ENCODE assay signal across 1 cellular context in genomic region chr1:235067396-235068154, GRCh38.
A peak's percentile ranks its signal among the peaks of the same experiment; 100 is the strongest.
TF ChIP-seq lines count a peak whose summit lies in the region.

No MANE protein-coding gene starts in this region.

TF ChIP-seq in K562, 482 proteins besides CTCF, POLR2A, EP300 and RAD21 (continued from another document and continues in another):
- no peak for TF ChIP-seq ARID4B (CRISPR knock-in tag; IDR thresholded peaks at IDR 0.05)
- no peak for TF ChIP-seq ZKSCAN8 (CRISPR knock-in tag; IDR thresholded peaks at IDR 0.05)
- no peak for TF ChIP-seq TEAD2 (tag; IDR thresholded peaks at IDR 0.05)
- TF ChIP-seq CHD1 (IDR thresholded peaks at IDR 0.05; ENCODE audit: low read length): no peak
- no peak for TF ChIP-seq ZNF124 (CRISPR knock-in tag; IDR thresholded peaks at IDR 0.05)
- no peak for TF ChIP-seq FOXP1 (CRISPR knock-in tag; IDR thresholded peaks at IDR 0.05)
- no peak for TF ChIP-seq ZNF57 (CRISPR knock-in tag; IDR thresholded peaks at IDR 0.05)
- TF ChIP-seq PHB (CRISPR knock-in tag; IDR thresholded peaks at IDR 0.05): no peak
- TF ChIP-seq CBFB (CRISPR knock-in tag; IDR thresholded peaks at IDR 0.05): no peak
- TF ChIP-seq GTF2E2 (tag; IDR thresholded peaks at IDR 0.05): peak; percentile 48; the same call in 1 of the 2 replicates
- TF ChIP-seq FOSL1 (tag; conservative IDR thresholded peaks at IDR 0.05): peak; percentile 72; the same call in 1 of the 2 replicates
- no peak for TF ChIP-seq ZNF639 (CRISPR knock-in tag; conservative IDR thresholded peaks at IDR 0.05 in 1 of 2, IDR thresholded peaks at IDR 0.05 in 1 of 2)
- no peak for TF ChIP-seq RNF219 (CRISPR knock-in tag; IDR thresholded peaks at IDR 0.05)
- no peak for TF ChIP-seq ARID3A (IDR thresholded peaks at IDR 0.05; ENCODE audit: borderline replicate concordance, low read depth, low read length)
- no peak for TF ChIP-seq NR0B1 (IDR thresholded peaks at IDR 0.05; ENCODE audit: partially characterized antibody)
- TF ChIP-seq ZC3H8 (IDR thresholded peaks at IDR 0.05): no peak
- TF ChIP-seq ZNF134 (CRISPR knock-in tag; conservative IDR thresholded peaks at IDR 0.05): no peak
- TF ChIP-seq ZKSCAN3 (CRISPR knock-in tag; IDR thresholded peaks at IDR 0.05): no peak
- TF ChIP-seq CTCFL (IDR thresholded peaks at IDR 0.05; ENCODE audit: borderline replicate concordance, insufficient read depth, low read depth, low read length, poor library complexity, severe bottlenecking): no peak
- no peak for TF ChIP-seq ZNF280B (CRISPR knock-in tag; IDR thresholded peaks at IDR 0.05)
- TF ChIP-seq ZNF561 (CRISPR knock-in tag; conservative IDR thresholded peaks at IDR 0.05): no peak
- no peak for TF ChIP-seq ELF4 (CRISPR knock-in tag; IDR thresholded peaks at IDR 0.05)
- no peak for TF ChIP-seq CHD7 (IDR thresholded peaks at IDR 0.05; ENCODE audit: low read depth, low read length)
- no peak for TF ChIP-seq SMAD4 (CRISPR knock-in tag; conservative IDR thresholded peaks at IDR 0.05)
- TF ChIP-seq NFIX (CRISPR knock-in tag; IDR thresholded peaks at IDR 0.05; ENCODE audit: low read depth): peak; percentile 71; the same call in 1 of the 2 replicates
- TF ChIP-seq ZNF717 (CRISPR knock-in tag; IDR thresholded peaks at IDR 0.05): no peak
- no peak for TF ChIP-seq BCOR (IDR thresholded peaks at IDR 0.05)
